Comparison of ENCODE assay signal across 11 cellular contexts in genomic region chr12:48903363-48903981, GRCh38. TPM values are rescaled to one million over a fixed set of nuclear protein-coding genes. Genes with fewer than 3 reads are reported as not detected.
DNase-seq lines count a peak whose midpoint lies in the region; TF ChIP-seq lines count a peak whose summit lies in the region.
"Had no signal": no experiment of that assay in that cellular context is flagged by ENCODE, and none has a peak within 500 bp of the region (broad histone marks: within the 10 kb centered on the region; RNA-seq: fewer than 3 reads in every experiment).

No MANE protein-coding gene starts in this region.

- H3K36me3 ChIP-seq in stomach = no peaks in the 10 kb centered on the region
- no peaks in the 10 kb centered on the region for H3K36me3 ChIP-seq in ascending aorta
- H3K36me3 ChIP-seq: BE2C, cardiac muscle cell had no signal

- POLR2A ChIA-PET in activated CD4-positive, alpha-beta memory T cell treated with anti-CD3 and anti-CD28 coated beads for 36 hours (lab: Charles Lee) = interaction anchor here (0.8 kb wide), 1 partner anchor 52 kb away, joined by 3 read pairs; the partner anchor contains the start of gene DDX23

- DNase-seq in activated naive CD4-positive, alpha-beta T cell treated with anti-CD3 and anti-CD28 coated beads for 36 hours = no peak
- no peak for DNase-seq in activated naive CD4-positive, alpha-beta T cell (lab: John Stamatoyannopoulos, UW)
- DNase-seq in activated CD4-positive, alpha-beta memory T cell treated with anti-CD3 and anti-CD28 coated beads for 36 hours = no peak
- peak; percentile 28 for DNase-seq in glomerular visceral epithelial cell (ENCODE audit: extremely low spot score)
- no peak for DNase-seq in stomach
- DNase-seq in ascending aorta (ENCODE audit: low spot score in 2 of 2) = no peak
- DNase-seq in NCI-H748 (lab: John Stamatoyannopoulos, UW; ENCODE audit: unreplicated experiment) = no peak
- no peak for DNase-seq in stimulated activated CD4-positive, alpha-beta T cell treated with anti-CD3 and anti-CD28 coated beads, Interleukin-4, amount 100 ng/mL, for 24 hours

- no peaks in the 10 kb centered on the region for H3K27me3 Mint-ChIP-seq in activated naive CD4-positive, alpha-beta T cell treated with anti-CD3 and anti-CD28 coated beads for 36 hours (ENCODE audit: low read depth)
- H3K27me3 Mint-ChIP-seq in activated CD4-positive, alpha-beta memory T cell treated with anti-CD3 and anti-CD28 coated beads for 36 hours = no peaks in the 10 kb centered on the region

- TF ChIP-seq POLR2A in stomach (IDR thresholded peaks at IDR 0.05) = no peak

- no peaks in the 10 kb centered on the region for H3K9me3 ChIP-seq in stomach
- H3K9me3 ChIP-seq in ascending aorta = no peaks in the 10 kb centered on the region
- H3K9me3 ChIP-seq: BE2C had no signal

- H3K4me1 Mint-ChIP-seq in activated naive CD4-positive, alpha-beta T cell treated with anti-CD3 and anti-CD28 coated beads for 36 hours (ENCODE audit: low read depth) = peaks cover 6% of the 10 kb centered on the region
- H3K4me1 Mint-ChIP-seq in activated CD4-positive, alpha-beta memory T cell treated with anti-CD3 and anti-CD28 coated beads for 36 hours (ENCODE audit: low read depth) = peaks cover 2% of the 10 kb centered on the region

- no peaks in the 10 kb centered on the region for H3K36me3 Mint-ChIP-seq in activated naive CD4-positive, alpha-beta T cell treated with anti-CD3 and anti-CD28 coated beads for 36 hours (ENCODE audit: low read depth)
- no peaks in the 10 kb centered on the region for H3K36me3 Mint-ChIP-seq in activated CD4-positive, alpha-beta memory T cell treated with anti-CD3 and anti-CD28 coated beads for 36 hours

- H3K9me3 Mint-ChIP-seq in activated naive CD4-positive, alpha-beta T cell treated with anti-CD3 and anti-CD28 coated beads for 36 hours = no peaks in the 10 kb centered on the region
- no peaks in the 10 kb centered on the region for H3K9me3 Mint-ChIP-seq in activated CD4-positive, alpha-beta memory T cell treated with anti-CD3 and anti-CD28 coated beads for 36 hours

- H3K27ac ChIP-seq in stomach = no peak overlapping the region
- H3K27ac ChIP-seq in ascending aorta = no peak overlapping the region
- H3K27ac ChIP-seq: cardiac muscle cell, VCaP had no signal

- 36 to 71% (median 67%) methylated on average over 20 of the region's 20 CpGs for whole genome bisulfite sequencing in stomach, 5 donors

- CTCF ChIA-PET in activated naive CD4-positive, alpha-beta T cell treated with anti-CD3 and anti-CD28 coated beads for 36 hours (lab: Charles Lee) = interaction anchor here (0.6 to 5.3 kb wide), 19 partner anchors 9 to 1003 kb away, joined by 3 to 48 read pairs (median 5); partner anchors contain the start of genes DDX23, RND1 and WNT1
- CTCF ChIA-PET in activated CD4-positive, alpha-beta memory T cell treated with anti-CD3 and anti-CD28 coated beads for 36 hours (lab: Charles Lee) = interaction anchor here (0.6 to 7.1 kb wide), 24 partner anchors 10 to 230 kb away, joined by 3 to 68 read pairs (median 6); partner anchors contain the start of genes ARF3, DDX23, FKBP11 and RND1

- intact Hi-C loops in activated naive CD4-positive, alpha-beta T cell treated with anti-CD3 and anti-CD28 coated beads for 36 hours (cut with micrococcal nuclease) = no loop called here
- intact Hi-C loops in activated CD4-positive, alpha-beta memory T cell treated with anti-CD3 and anti-CD28 coated beads for 36 hours (cut with micrococcal nuclease) = loop anchor here (5.0 kb wide), 2 partner anchors 74 to 94 kb away; partner anchors contain the start of genes DDN and WNT1
- intact Hi-C loops in stomach (cut with DNase I; ENCODE audit: low total_unique reads) (no loop called here), ascending aorta (cut with DNase I) (no loop called here)

- H3K4me1 ChIP-seq in stomach = peaks cover 0 to 19% (median 12%) of the 10 kb centered on the region in 4 donors
- peaks cover 0 to 6% of the 10 kb centered on the region in 2 donors for H3K4me1 ChIP-seq in ascending aorta
- H3K4me1 ChIP-seq: BE2C had no signal

- H3K4me3 ChIP-seq in stomach (peak overlapping the region; percentile 33 to 47 (median 40)), ascending aorta (peak overlapping the region in 1 of 2 donors; percentile 52)

- no peak for TF ChIP-seq EP300 in stomach (IDR thresholded peaks at IDR 0.05)

- H3K4me3 Mint-ChIP-seq in activated naive CD4-positive, alpha-beta T cell treated with anti-CD3 and anti-CD28 coated beads for 36 hours = peak overlapping the region; percentile 59
- peak overlapping the region; percentile 52 for H3K4me3 Mint-ChIP-seq in activated CD4-positive, alpha-beta memory T cell treated with anti-CD3 and anti-CD28 coated beads for 36 hours

- H3K27me3 ChIP-seq in stomach = peaks cover 0 to 5% (median 0%) of the 10 kb centered on the region in 3 donors
- H3K27me3 ChIP-seq in ascending aorta = no peaks in the 10 kb centered on the region
- H3K27me3 ChIP-seq: cardiac muscle cell had no signal

- no peak overlapping the region for H3K27ac Mint-ChIP-seq in activated naive CD4-positive, alpha-beta T cell treated with anti-CD3 and anti-CD28 coated beads for 36 hours
- no peak overlapping the region for H3K27ac Mint-ChIP-seq in activated CD4-positive, alpha-beta memory T cell treated with anti-CD3 and anti-CD28 coated beads for 36 hours

- TF ChIP-seq CTCF in stomach (IDR thresholded peaks at IDR 0.05) = no peak
- TF ChIP-seq CTCF in ascending aorta (IDR thresholded peaks at IDR 0.05) = no peak

RNA-seq across cellular contexts. Expression of gene FKBP11, which starts 21.8 kb away (rescaled TPM):
- 10 to 100 TPM; 49.6 to 59.8 TPM for total RNA-seq in activated naive CD4-positive, alpha-beta T cell treated with anti-CD3 and anti-CD28 coated beads for 36 hours
- 10 to 100 TPM; 82.0 to 89.0 TPM for total RNA-seq in activated CD4-positive, alpha-beta memory T cell treated with anti-CD3 and anti-CD28 coated beads for 36 hours
- total RNA-seq in stomach (10 to 100 TPM in 3 of 5 donors, 1 to 10 TPM in 2; 7.6 to 53.6 (median 16.0) TPM), ascending aorta (38.8 TPM)
- 10 to 100 TPM; 32.7 to 63.6 (median 47.7) TPM for polyA plus RNA-seq in stomach

RNA-seq across cellular contexts. Expression of gene RND1, which starts 37.8 kb away (rescaled TPM):
- 1 to 10 TPM; 6.8 to 7.4 TPM for total RNA-seq in activated naive CD4-positive, alpha-beta T cell treated with anti-CD3 and anti-CD28 coated beads for 36 hours
- 1 to 10 TPM; 2.4 to 3.5 TPM for total RNA-seq in activated CD4-positive, alpha-beta memory T cell treated with anti-CD3 and anti-CD28 coated beads for 36 hours
- total RNA-seq in stomach = 10 to 100 TPM in 1 of 5 donors, 1 to 10 TPM in 3, not detected in 1; 3.5 to 21.0 (median 5.0) TPM
- polyA plus RNA-seq in stomach = 10 to 100 TPM; 12.2 to 20.5 (median 20.5) TPM
- total RNA-seq in ascending aorta = 0.85 TPM

RNA-seq across cellular contexts. Expression of gene DDX23, which starts 51.5 kb away (rescaled TPM):
- total RNA-seq in activated naive CD4-positive, alpha-beta T cell treated with anti-CD3 and anti-CD28 coated beads for 36 hours = 100 to 1,000 TPM; 115 to 125 TPM
- 100 to 1,000 TPM; 119 to 121 TPM for total RNA-seq in activated CD4-positive, alpha-beta memory T cell treated with anti-CD3 and anti-CD28 coated beads for 36 hours
- total RNA-seq in stomach (10 to 100 TPM; 31.3 to 88.1 (median 82.2) TPM), ascending aorta (39.4 TPM)
- 10 to 100 TPM; 30.3 to 41.7 (median 34.2) TPM for polyA plus RNA-seq in stomach

RNA-seq across cellular contexts. Expression of gene ARF3, which starts 53.8 kb away (rescaled TPM):
- 10 to 100 TPM; 84.4 to 87.3 TPM for total RNA-seq in activated naive CD4-positive, alpha-beta T cell treated with anti-CD3 and anti-CD28 coated beads for 36 hours
- total RNA-seq in activated CD4-positive, alpha-beta memory T cell treated with anti-CD3 and anti-CD28 coated beads for 36 hours = 100 to 1,000 TPM; 110 to 121 TPM
- total RNA-seq in stomach (10 to 100 TPM; 35.0 to 54.5 (median 42.4) TPM), ascending aorta (68.4 TPM)
- polyA plus RNA-seq in stomach = 10 to 100 TPM; 34.7 to 56.5 (median 42.6) TPM
